12 cellular contexts compared by ENCODE assay signal in genomic region chr10:4371691-4372295, GRCh38.
"Had no signal": no experiment of that assay in that cellular context is flagged by ENCODE, and none has a peak within 500 bp of the region (broad histone marks: within the 10 kb centered on the region; RNA-seq: fewer than 3 reads in every experiment).

No MANE protein-coding gene starts in this region.

- H3K27me3 Mint-ChIP-seq: memory B cell, T-helper 17 cell had no signal

- H3K4me1 Mint-ChIP-seq: activated CD4-positive, alpha-beta T cell treated with anti-CD3 and anti-CD28 coated beads, Interleukin-2, amount 10 ng/mL, durations not matched to agents 7 days and 5 days; memory B cell had no signal

- H3K9me3 ChIP-seq: ovary, thyroid gland, uterus had no signal

- H3K9me3 Mint-ChIP-seq: activated CD4-positive, alpha-beta T cell treated with anti-CD3 and anti-CD28 coated beads, Interleukin-2, amount 10 ng/mL, durations not matched to agents 7 days and 5 days; activated naive CD4-positive, alpha-beta T cell treated with anti-CD3 and anti-CD28 coated beads for 36 hours had no signal

- DNase-seq: activated CD4-positive, alpha-beta T cell treated with anti-CD3 and anti-CD28 coated beads, Interleukin-2, amount 10 ng/mL, durations not matched to agents 7 days and 5 days; activated CD4-positive, CD25-positive, alpha-beta regulatory T cell; activated CD8-positive, alpha-beta memory T cell treated with anti-CD3 and anti-CD28 coated beads for 24 hours; activated naive CD4-positive, alpha-beta T cell treated with anti-CD3 and anti-CD28 coated beads for 36 hours; hypothalamus; left colon; nephron progenitor cell; ovary; T-helper 17 cell; thyroid gland had no signal

- H3K36me3 ChIP-seq: ovary, thyroid gland, uterus had no signal

- H3K27ac ChIP-seq: ovary, thyroid gland had no signal

- H3K27me3 ChIP-seq: ovary, thyroid gland, uterus had no signal

- H3K4me3 Mint-ChIP-seq: activated CD4-positive, alpha-beta T cell treated with anti-CD3 and anti-CD28 coated beads, Interleukin-2, amount 10 ng/mL, durations not matched to agents 7 days and 5 days; activated naive CD4-positive, alpha-beta T cell treated with anti-CD3 and anti-CD28 coated beads for 36 hours; memory B cell; nephron progenitor cell; T-helper 17 cell had no signal

- H3K27ac Mint-ChIP-seq: activated CD4-positive, alpha-beta T cell treated with anti-CD3 and anti-CD28 coated beads, Interleukin-2, amount 10 ng/mL, durations not matched to agents 7 days and 5 days; activated naive CD4-positive, alpha-beta T cell treated with anti-CD3 and anti-CD28 coated beads for 36 hours; memory B cell; T-helper 17 cell had no signal

- H3K36me3 Mint-ChIP-seq: memory B cell had no signal

- H3K4me1 ChIP-seq: thyroid gland, uterus had no signal

- H3K4me3 ChIP-seq: ovary, thyroid gland, uterus had no signal

- ATAC-seq: T-helper 17 cell had no signal
